Comparison of ENCODE assay signal across 26 cellular contexts in genomic region chr11:15071556-15072255, GRCh38. TPM values are rescaled to one million over a fixed set of nuclear protein-coding genes. Genes with fewer than 3 reads are reported as not detected.
DNase-seq lines count a peak whose midpoint lies in the region; ATAC-seq, FAIRE-seq and TF ChIP-seq lines count a peak whose summit lies in the region.
"Had no signal": no experiment of that assay in that cellular context is flagged by ENCODE, and none has a peak within 500 bp of the region (broad histone marks: within the 10 kb centered on the region; RNA-seq: fewer than 3 reads in every experiment).

No MANE protein-coding gene starts in this region.

- H4K8ac ChIP-seq in neuronal stem cell (ENCODE audit: low read depth, low read length) = no peak overlapping the region

- DNase-seq in Right ventricle myocardium superior (peak; percentile 39), Right ventricle myocardium inferior (ENCODE audit: missing footprints) (no peak), glutamatergic neuron (no peak), neuronal stem cell (ENCODE audit: low spot score) (no peak), GM12891 (ENCODE audit: insufficient read length, low spot score) (no peak), ascending aorta (ENCODE audit: low spot score in 2 of 2) (no peak)
- DNase-seq: 8988T; ACHN; AML-193; BE2C; CD4-positive, alpha-beta T cell; CD8-positive, alpha-beta memory T cell; DMS 273 treated with DMSO at 0.1 percent for 48 hours; DMS79; EL; GDM1; GM23248; H9 had no signal

- no peak overlapping the region for H3K23ac ChIP-seq in neuronal stem cell (ENCODE audit: low read depth, low read length, poor library complexity)

- no peak overlapping the region for H2BK15ac ChIP-seq in neuronal stem cell (ENCODE audit: low read length)

- H3K4me3 ChIP-seq in neuronal stem cell (ENCODE audit: low read length in 2 of 2) = no peak overlapping the region
- H3K4me3 ChIP-seq in ascending aorta = no peak overlapping the region
- H3K4me3 ChIP-seq: A549; BLaER1 treated with 17β-estradiol and CSF1 and Interleukin-3, amounts not matched to agents 10 nM and 100 nM; GM12878; GM23248 had no signal

- H3K4me3 Mint-ChIP-seq in glutamatergic neuron (ENCODE audit: unreplicated experiment) = peak overlapping the region; percentile 10
- H3K4me3 Mint-ChIP-seq: H9 had no signal

- no peak overlapping the region for H2AFZ ChIP-seq in neuronal stem cell (ENCODE audit: low read length)
- H2AFZ ChIP-seq: GM23248 had no signal

- no peak for FAIRE-seq in GM12891 (lab: Jason Lieb, UNC)
- FAIRE-seq: A549, D721Med, GM12878, GM18507, H1 had no signal

- no peak overlapping the region for H2BK5ac ChIP-seq in neuronal stem cell (ENCODE audit: low read length)

- H3K27me3 ChIP-seq in neuronal stem cell (ENCODE audit: control insufficient read depth in 3 of 3, insufficient read depth in 3 of 3, low read depth in 1 of 3, low read length in 3 of 3) (peaks cover 0 to 11% (median 0%) of the 10 kb centered on the region in 3 experiments), ascending aorta (no peaks in the 10 kb centered on the region)
- H3K27me3 ChIP-seq: BLaER1 treated with 17β-estradiol and CSF1 and Interleukin-3, amounts not matched to agents 10 nM and 100 nM had no signal

- H2BK12ac ChIP-seq in neuronal stem cell (ENCODE audit: low read length) = no peak overlapping the region

- H3K9me3 ChIP-seq in neuronal stem cell (replicated peaks in 1 of 2; ENCODE audit: control insufficient read depth in 2 of 2, insufficient read depth in 1 of 2, low read depth in 1 of 2, low read length in 2 of 2) = peaks cover 0 to 3% of the 10 kb centered on the region in 2 donors
- peaks cover 0 to 3% of the 10 kb centered on the region in 2 donors for H3K9me3 ChIP-seq in ascending aorta
- H3K9me3 ChIP-seq: A549, BE2C had no signal

- no peak overlapping the region for H3K18ac ChIP-seq in neuronal stem cell (ENCODE audit: low read length)

- no peak overlapping the region for H3K14ac ChIP-seq in neuronal stem cell (ENCODE audit: low read length)

- peaks cover 11% of the 10 kb centered on the region for H3K27me3 Mint-ChIP-seq in glutamatergic neuron (ENCODE audit: unreplicated experiment)

- TF ChIP-seq CTCF in glutamatergic neuron (IDR thresholded peaks at IDR 0.05; ENCODE audit: partially characterized antibody, unreplicated experiment) = no peak
- no peak for TF ChIP-seq CTCF in ascending aorta (IDR thresholded peaks at IDR 0.05)

- TF ChIP-seq POLR2A in GM12891 (IDR thresholded peaks at IDR 0.05; ENCODE audit: low read depth, low read length) = no peak

- H3K36me3 ChIP-seq in neuronal stem cell (replicated peaks in 1 of 2; ENCODE audit: control insufficient read depth in 2 of 2, insufficient read depth in 2 of 2, low read length in 2 of 2) (no peaks in the 10 kb centered on the region), ascending aorta (no peaks in the 10 kb centered on the region)
- H3K36me3 ChIP-seq: BE2C; BLaER1 treated with 17β-estradiol and CSF1 and Interleukin-3, amounts not matched to agents 10 nM and 100 nM had no signal

- ATAC-seq in Right ventricle myocardium superior (ENCODE audit: poor library complexity) = no peak
- ATAC-seq in Right ventricle myocardium inferior = no peak
- ATAC-seq: A549, GM12878, HCT116 had no signal

- no peak overlapping the region for H3K9ac ChIP-seq in neuronal stem cell (ENCODE audit: low read depth, low read length, poor library complexity)
- H3K9ac ChIP-seq: BLaER1 treated with 17β-estradiol and CSF1 and Interleukin-3, amounts not matched to agents 10 nM and 100 nM; GM23248 had no signal

- no peak overlapping the region for H2BK120ac ChIP-seq in neuronal stem cell (ENCODE audit: low read depth, low read length)

- WGBS in neuronal stem cell (ENCODE audit: extremely low coverage in 2 of 2, insufficient read length in 2 of 2, insufficient replicate concordance in 1 of 2), 2 donors = no CpG with 5 or more reads among the region's 32 CpGs

- H3K27ac ChIP-seq in neuronal stem cell (replicated peaks; ENCODE audit: low read length) (no peak overlapping the region), ascending aorta (no peak overlapping the region)
- H3K27ac ChIP-seq: A549; BLaER1 treated with 17β-estradiol and CSF1 and Interleukin-3, amounts not matched to agents 10 nM and 100 nM; GM23248 had no signal

- no peak overlapping the region for H4K91ac ChIP-seq in neuronal stem cell (ENCODE audit: low read depth, low read length, poor library complexity)

- no peaks in the 10 kb centered on the region for H3K79me1 ChIP-seq in neuronal stem cell (ENCODE audit: low read depth, low read length)

- no peak overlapping the region for H2AK5ac ChIP-seq in neuronal stem cell (ENCODE audit: low read depth, low read length)

- H3K9me3 Mint-ChIP-seq in glutamatergic neuron (ENCODE audit: unreplicated experiment) = peaks cover 16% of the 10 kb centered on the region
- H3K9me3 Mint-ChIP-seq: CD4-positive, alpha-beta T cell had no signal

- H3K27ac Mint-ChIP-seq in glutamatergic neuron (ENCODE audit: unreplicated experiment) = no peak overlapping the region
- H3K27ac Mint-ChIP-seq: CD14-positive monocyte; CD4-positive, alpha-beta T cell; CD8-positive, alpha-beta memory T cell; H9 had no signal

- intact Hi-C loops in Right ventricle myocardium superior (cut with DNase I) (loop anchor here (10.0 kb wide), 1 partner anchor 167 kb away; no protein-coding TSS in a partner anchor), Right ventricle myocardium inferior (cut with DNase I) (no loop called here), ascending aorta (cut with DNase I) (loop anchor here (10.0 kb wide), 2 partner anchors 287 to 517 kb away; no protein-coding TSS in a partner anchor)

- H3K4me1 ChIP-seq in neuronal stem cell (ENCODE audit: control insufficient read depth in 2 of 2, insufficient read depth in 1 of 2, low read depth in 1 of 2, low read length in 2 of 2) = peaks cover 0 to 2% of the 10 kb centered on the region in 2 donors
- peaks cover 0 to 18% of the 10 kb centered on the region in 2 donors for H3K4me1 ChIP-seq in ascending aorta
- H3K4me1 ChIP-seq: BE2C had no signal

- H3K36me3 Mint-ChIP-seq in glutamatergic neuron (ENCODE audit: unreplicated experiment) = peaks cover 18% of the 10 kb centered on the region
- H3K36me3 Mint-ChIP-seq: CD14-positive monocyte had no signal

- H3K4me2 ChIP-seq in neuronal stem cell (ENCODE audit: insufficient read depth, low read length, poor library complexity, severe bottlenecking) = no peak overlapping the region
- H3K4me2 ChIP-seq: A549; BLaER1 treated with 17β-estradiol and CSF1 and Interleukin-3, amounts not matched to agents 10 nM and 100 nM had no signal

- peak overlapping the region; percentile 18 for H3K4ac ChIP-seq in neuronal stem cell (ENCODE audit: low read length)

- H3K4me1 Mint-ChIP-seq in glutamatergic neuron (ENCODE audit: low read depth, unreplicated experiment) = no peaks in the 10 kb centered on the region

TF ChIP-seq in GM12891, 5 proteins besides CTCF, POLR2A, EP300 and RAD21:
- TF ChIP-seq PAX5 (IDR thresholded peaks at IDR 0.05; ENCODE audit: insufficient read depth, low read length, severe bottlenecking) = no peak
- TF ChIP-seq POLR2AphosphoS5 (IDR thresholded peaks at IDR 0.05; ENCODE audit: low read depth, low read length) = no peak
- TF ChIP-seq TAF1 (IDR thresholded peaks at IDR 0.05; ENCODE audit: low read depth, low read length) = no peak
- no peak for TF ChIP-seq POU2F2 (IDR thresholded peaks at IDR 0.05; ENCODE audit: low read depth, low read length)
- TF ChIP-seq SPI1 (IDR thresholded peaks at IDR 0.05; ENCODE audit: low read depth, low read length) = no peak

RNA-seq across cellular contexts. Expression of gene CALCB, which starts 1.7 kb away (rescaled TPM):
- not detected for total RNA-seq in Right ventricle myocardium superior
- total RNA-seq in Right ventricle myocardium inferior = not detected
- total RNA-seq in glutamatergic neuron (ENCODE audit: unreplicated experiment) = 0.74 TPM
- 1.4 TPM for polyA plus RNA-seq in neuronal stem cell (2013, experiment 1 of 2)
- 1.3 TPM for polyA plus RNA-seq in neuronal stem cell (2013, experiment 2 of 2)
- polyA plus RNA-seq in GM12891 (2012; ENCODE audit: low read depth, missing spikeins) = not detected
- not detected for total RNA-seq in ascending aorta
- total RNA-seq: GM23248, H9 had no signal
- polyA plus RNA-seq: CD14-positive monocyte, GM23248 had no signal

RNA-seq across cellular contexts. Expression of gene INSC, which starts 43.0 kb away (rescaled TPM):
- total RNA-seq in Right ventricle myocardium superior = 1.00 TPM
- total RNA-seq in Right ventricle myocardium inferior = 0.51 TPM
- total RNA-seq in glutamatergic neuron (ENCODE audit: unreplicated experiment) = not detected
- 0.10 TPM for polyA plus RNA-seq in neuronal stem cell (2013, experiment 1 of 2)
- 0.19 TPM for polyA plus RNA-seq in neuronal stem cell (2013, experiment 2 of 2)
- not detected for polyA plus RNA-seq in GM12891 (2012; ENCODE audit: low read depth, missing spikeins)
- not detected for total RNA-seq in ascending aorta
- total RNA-seq: CD4-positive, alpha-beta T cell; CD8-positive, alpha-beta memory T cell; GM12878; H9 had no signal
- polyA plus RNA-seq: A549; CD14-positive monocyte; CD8-positive, alpha-beta memory T cell had no signal
